Comparison of ENCODE assay signal across 10 cellular contexts in the genomic region with DNA sequence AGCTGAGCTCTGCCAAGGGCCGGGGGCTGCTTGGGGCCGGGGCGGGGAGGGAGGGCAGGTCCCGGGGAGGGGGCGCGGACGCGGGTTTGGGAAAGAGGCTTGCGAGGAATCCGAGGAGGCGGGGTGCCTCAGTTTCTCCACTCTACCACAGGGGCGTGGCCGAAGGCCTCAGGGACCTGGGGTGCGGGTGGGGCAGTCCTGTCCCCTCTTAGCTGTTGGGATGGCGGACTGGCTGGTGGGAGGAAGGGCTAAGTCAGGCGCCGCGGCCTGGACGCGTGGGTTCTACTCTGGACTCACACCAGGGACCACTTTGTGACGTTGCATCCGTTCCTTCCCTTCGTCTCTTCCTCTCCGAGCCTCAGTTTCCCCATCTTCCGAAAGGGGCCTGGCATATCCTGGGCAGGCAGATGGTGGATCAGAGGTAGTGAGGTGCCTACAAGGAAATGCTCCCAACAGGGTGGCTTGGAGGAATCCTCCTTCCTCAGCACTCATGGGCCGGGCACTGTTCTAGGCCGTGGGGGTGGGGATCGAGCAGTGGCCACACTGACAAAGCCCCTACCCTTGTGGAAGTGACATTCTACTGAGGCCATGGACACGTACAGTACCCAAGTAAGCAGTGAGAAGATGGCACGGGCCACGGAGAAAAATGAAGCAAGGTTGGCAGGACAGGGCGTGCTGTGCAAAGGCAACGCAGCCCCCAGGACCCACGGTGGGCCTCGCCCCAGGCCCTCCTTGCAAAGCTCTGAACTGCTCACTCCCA. TPM values are rescaled to one million over a fixed set of nuclear protein-coding genes. Genes with fewer than 3 reads are reported as not detected.
DNase-seq lines count a peak whose midpoint lies in the region; ATAC-seq lines count a peak whose summit lies in the region.
"Had no signal": no experiment of that assay in that cellular context is flagged by ENCODE, and none has a peak within 500 bp of the region (broad histone marks: within the 10 kb centered on the region; RNA-seq: fewer than 3 reads in every experiment).

No MANE protein-coding gene starts in this region.

- intact Hi-C loops in CD4-positive, alpha-beta memory T cell (cut with micrococcal nuclease): no loop called here
- intact Hi-C loops in posterior vena cava (cut with DNase I): no loop called here

- H3K9me3 Mint-ChIP-seq in CD4-positive, alpha-beta memory T cell: peaks cover 0 to 2% (median 0%) of the 10 kb centered on the region in 8 donors
- H3K9me3 Mint-ChIP-seq in IgD-negative memory B cell: no peaks in the 10 kb centered on the region

- CTCF ChIA-PET in CD4-positive, alpha-beta memory T cell (lab: Charles Lee; ENCODE audit: partially characterized antibody): no interaction called here

- no peak for DNase-seq in CD4-positive, alpha-beta memory T cell
- DNase-seq in posterior vena cava (ENCODE audit: low spot score) (peak; percentile 73), globus pallidus (ENCODE audit: low spot score) (no peak), NCI-H187 treated with DMSO at 0.1 percent for 48 hours (lab: John Stamatoyannopoulos, UW) (no peak)
- DNase-seq: activated CD4-positive, CD25-positive, alpha-beta regulatory T cell treated with anti-CD3 and anti-CD28 coated beads, Interleukin-2, amount 50 U/mL, for 72 hours; NCI-H2081 had no signal

- no peaks in the 10 kb centered on the region for H3K36me3 ChIP-seq in CD4-positive, alpha-beta memory T cell (ENCODE audit: insufficient read depth, low read length)

- no peaks in the 10 kb centered on the region for H3K36me3 Mint-ChIP-seq in CD4-positive, alpha-beta memory T cell
- no peaks in the 10 kb centered on the region for H3K36me3 Mint-ChIP-seq in IgD-negative memory B cell

- H3K4me1 Mint-ChIP-seq in CD4-positive, alpha-beta memory T cell: peaks cover 5 to 8% (median 6%) of the 10 kb centered on the region in 4 donors
- H3K4me1 Mint-ChIP-seq in IgD-negative memory B cell: peaks cover 0 to 6% (median 4%) of the 10 kb centered on the region in 3 donors

- H3K27ac ChIP-seq in CD4-positive, alpha-beta memory T cell (ENCODE audit: low read depth, low read length): no peak overlapping the region

- ATAC-seq in GM21576 (IDR thresholded peaks at IDR 0.05; ENCODE audit: unreplicated experiment) (no peak), GM21515 (IDR thresholded peaks at IDR 0.05; ENCODE audit: unreplicated experiment) (no peak)

- H3K27ac Mint-ChIP-seq in CD4-positive, alpha-beta memory T cell: peak overlapping the region in 1 of 7 donors; percentile 32
- no peak overlapping the region for H3K27ac Mint-ChIP-seq in IgD-negative memory B cell

- POLR2A ChIA-PET in CD4-positive, alpha-beta memory T cell (lab: Charles Lee; ENCODE audit: partially characterized antibody): no interaction called here

- peaks cover 7% of the 10 kb centered on the region for H3K4me1 ChIP-seq in CD4-positive, alpha-beta memory T cell (ENCODE audit: insufficient read depth, low read length)

- H3K27me3 Mint-ChIP-seq in CD4-positive, alpha-beta memory T cell: peaks cover 19 to 21% of the 10 kb centered on the region in 2 donors
- peaks cover 33% of the 10 kb centered on the region for H3K27me3 Mint-ChIP-seq in IgD-negative memory B cell

- peak overlapping the region in 7 of 8 donors; percentile 15 to 73 (median 41) for H3K4me3 Mint-ChIP-seq in CD4-positive, alpha-beta memory T cell
- H3K4me3 Mint-ChIP-seq in IgD-negative memory B cell: peak overlapping the region in 3 of 4 donors; percentile 37 to 86 (median 41)

- no peaks in the 10 kb centered on the region for H3K9me3 ChIP-seq in CD4-positive, alpha-beta memory T cell (ENCODE audit: control insufficient read depth in 1 of 2, low read length in 2 of 2)

- no peak overlapping the region for H3K4me3 ChIP-seq in CD4-positive, alpha-beta memory T cell (ENCODE audit: low read length in 2 of 2)
- H3K4me3 ChIP-seq in iPS-11a (ENCODE audit: low read depth, low read length): peak overlapping the region; percentile 38

- peaks cover 8% of the 10 kb centered on the region for H3K27me3 ChIP-seq in CD4-positive, alpha-beta memory T cell (ENCODE audit: insufficient read depth, low read length)

RNA-seq across cellular contexts. Expression of a gene that starts 13.2 kb away (rescaled TPM):
- not detected for total RNA-seq in CD4-positive, alpha-beta memory T cell
- polyA plus RNA-seq in CD4-positive, alpha-beta memory T cell: not detected
- polyA plus RNA-seq in IgD-negative memory B cell: not detected
- not detected for total RNA-seq in posterior vena cava
